Comparison of ENCODE assay signal across 8 cellular contexts in genomic region chr15:83065431-83065830, GRCh38. TPM values are rescaled to one million over a fixed set of nuclear protein-coding genes. Genes with fewer than 3 reads are reported as not detected.
DNase-seq lines count a peak whose midpoint lies in the region; ATAC-seq, FAIRE-seq and TF ChIP-seq lines count a peak whose summit lies in the region.

No MANE protein-coding gene starts in this region.

- no peak for DNase-seq in stimulated activated naive CD8-positive, alpha-beta T cell treated with anti-CD3 and anti-CD28 coated beads, Interleukin-15, Interleukin-2, amounts not matched to agents 100 U/mL and 50 U/mL, for 24 hours
- DNase-seq in K562 (ENCODE audit: extremely low read depth in 1 of 4, low spot score in 3 of 4) (no peak), aorta (no peak), AML-193 (lab: John Stamatoyannopoulos, UW) (no peak), DMS 273 treated with DMSO at 0.1 percent for 48 hours (lab: John Stamatoyannopoulos, UW) (no peak)

- TF ChIP-seq RAD21 in K562 (CRISPR knock-in tag; conservative IDR thresholded peaks at IDR 0.05 in 1 of 2, IDR thresholded peaks at IDR 0.05 in 1 of 2) = no peak

- no peak overlapping the region for H2AFZ ChIP-seq in K562 (ENCODE audit: low read depth, low read length)

- no peaks in the 10 kb centered on the region for H3K9me1 ChIP-seq in K562 (ENCODE audit: control insufficient read depth, insufficient read depth, low read length)

- H3K27me3 ChIP-seq in K562 (ENCODE audit: control insufficient read depth in 2 of 2, insufficient read depth in 2 of 2, low read length in 2 of 2) = no peaks in the 10 kb centered on the region
- H3K27me3 ChIP-seq in aorta (ENCODE audit: control insufficient read depth in 1 of 2, insufficient read depth in 2 of 2, low read length in 1 of 2) = no peaks in the 10 kb centered on the region

- H3K4me3 ChIP-seq in K562 (peak overlapping the region; percentile 90), mesodermal cell (ENCODE audit: extremely low read depth, insufficient read depth, low read length, poor library complexity, severe bottlenecking) (peak overlapping the region; percentile 94), aorta (ENCODE audit: low read length in 2 of 2) (peak overlapping the region; percentile 80 to 96)

- no peak for TF ChIP-seq POLR2A in K562 (conservative IDR thresholded peaks at IDR 0.05)

- peaks cover 21% of the 10 kb centered on the region for H3K4me1 Mint-ChIP-seq in stimulated activated naive CD8-positive, alpha-beta T cell treated with anti-CD3 and anti-CD28 coated beads, Interleukin-15, Interleukin-2, amounts not matched to agents 100 ng/mL and 50 ng/mL, for 24 hours (ENCODE audit: low read depth)

- no peak for FAIRE-seq in K562 (lab: Jason Lieb, UNC)

- H3K9ac ChIP-seq in K562 (ENCODE audit: insufficient read depth in 1 of 2, low read depth in 2 of 2, low read length in 2 of 2) = peak overlapping the region; percentile 93 to 99; a peak in 3 of 4 replicates

- H3K27ac ChIP-seq in K562 (ENCODE audit: extremely low read depth, low read depth, low read length) (peak overlapping the region; percentile 92), mesodermal cell (ENCODE audit: low read depth, low read length, severe bottlenecking) (no peak overlapping the region), aorta (ENCODE audit: low read depth in 1 of 2, low read length in 2 of 2) (no peak overlapping the region)

- peak overlapping the region; percentile 90 for H3K27ac Mint-ChIP-seq in stimulated activated naive CD8-positive, alpha-beta T cell treated with anti-CD3 and anti-CD28 coated beads, Interleukin-15, Interleukin-2, amounts not matched to agents 100 ng/mL and 50 ng/mL, for 24 hours

- peaks cover 66% of the 10 kb centered on the region for H3K79me2 ChIP-seq in K562 (ENCODE audit: control insufficient read depth, insufficient read depth, low read length)

- WGBS in K562 (ENCODE audit: insufficient coverage, low coverage, missing lambda C conversion rate) = 0% methylated on average over 3 of the region's 3 CpGs
- WGBS in mesodermal cell (ENCODE audit: insufficient coverage in 2 of 2), 2 experiments = no CpG with 5 or more reads among the region's 3 CpGs
- 31 to 35% methylated on average over 3 of the region's 3 CpGs for WGBS in aorta, 2 donors

- peaks cover 45% of the 10 kb centered on the region for H3K36me3 ChIP-seq in K562 (ENCODE audit: control insufficient read depth, insufficient read depth, low read length)
- H3K36me3 ChIP-seq in mesodermal cell (ENCODE audit: control insufficient read depth, insufficient read depth, low read length) = peaks cover 29% of the 10 kb centered on the region
- H3K36me3 ChIP-seq in aorta (ENCODE audit: control insufficient read depth in 1 of 2, insufficient read depth in 2 of 2, low read length in 1 of 2) = peaks cover 0 to 3% of the 10 kb centered on the region in 2 donors

- intact Hi-C loops in K562 (cut with micrococcal nuclease) (loop anchor here (2.0 to 5.0 kb wide), 2 partner anchors 27 to 142 kb away; partner anchors contain the start of gene HDGFL3), aorta (cut with DNase I) (loop anchor here (5.0 to 10.0 kb wide), 3 partner anchors 53 to 531 kb away; partner anchors contain the start of genes C15orf40 (in 1 of the 2) and HDGFL3 (in 1 of the 2))

- peaks cover 5% of the 10 kb centered on the region for H3K36me3 Mint-ChIP-seq in stimulated activated naive CD8-positive, alpha-beta T cell treated with anti-CD3 and anti-CD28 coated beads, Interleukin-15, Interleukin-2, amounts not matched to agents 100 ng/mL and 50 ng/mL, for 24 hours (ENCODE audit: low read depth)

- H3K9me3 ChIP-seq in K562 (replicated peaks; ENCODE audit: control insufficient read depth, insufficient read depth, low read depth, low read length) (peaks cover 7% of the 10 kb centered on the region; the same call in 1 of the 2 replicates), mesodermal cell (ENCODE audit: control insufficient read depth, low read length) (no peaks in the 10 kb centered on the region), aorta (ENCODE audit: control insufficient read depth, low read length) (no peaks in the 10 kb centered on the region)

- TF ChIP-seq CTCF in K562 (IDR thresholded peaks at IDR 0.05 in 2 of 3, conservative IDR thresholded peaks at IDR 0.05 in 1 of 3; ENCODE audit: insufficient read depth in 2 of 3, low read depth in 1 of 3, low read length in 3 of 3) = no peak

- H3K4me1 ChIP-seq in K562 (replicated peaks in 1 of 2; ENCODE audit: control insufficient read depth in 2 of 2, insufficient read depth in 2 of 2, low read length in 2 of 2) (peaks cover 9 to 35% of the 10 kb centered on the region in 2 experiments), mesodermal cell (ENCODE audit: control insufficient read depth, insufficient read depth, low read length, poor library complexity, severe bottlenecking) (peaks cover 16% of the 10 kb centered on the region), aorta (ENCODE audit: control insufficient read depth in 1 of 2, insufficient read depth in 2 of 2, low read length in 2 of 2) (peaks cover 5% of the 10 kb centered on the region in 2 donors)

- in situ Hi-C loops in K562 (cut with MboI) = no loop called here

- H3K4me2 ChIP-seq in K562 (ENCODE audit: insufficient read depth, low read length) = peak overlapping the region; percentile 91

- no peaks in the 10 kb centered on the region for H3K27me3 Mint-ChIP-seq in stimulated activated naive CD8-positive, alpha-beta T cell treated with anti-CD3 and anti-CD28 coated beads, Interleukin-15, Interleukin-2, amounts not matched to agents 100 ng/mL and 50 ng/mL, for 24 hours

- no peak overlapping the region for H3K4me3 Mint-ChIP-seq in stimulated activated naive CD8-positive, alpha-beta T cell treated with anti-CD3 and anti-CD28 coated beads, Interleukin-15, Interleukin-2, amounts not matched to agents 100 ng/mL and 50 ng/mL, for 24 hours

- peaks cover 5% of the 10 kb centered on the region for H3K9me3 Mint-ChIP-seq in stimulated activated naive CD8-positive, alpha-beta T cell treated with anti-CD3 and anti-CD28 coated beads, Interleukin-15, Interleukin-2, amounts not matched to agents 100 ng/mL and 50 ng/mL, for 24 hours

- no peak for TF ChIP-seq EP300 in K562 (IDR thresholded peaks at IDR 0.05; ENCODE audit: low read length)

- ATAC-seq in stimulated activated naive CD8-positive, alpha-beta T cell treated with anti-CD3 and anti-CD28 coated beads, Interleukin-15, Interleukin-2, amounts not matched to agents 100 U/mL and 50 U/mL, for 24 hours = no peak
- ATAC-seq in K562 (no peak), aorta (ENCODE audit: low FRiP score) (no peak), HG03432 (IDR thresholded peaks at IDR 0.05; ENCODE audit: unreplicated experiment) (no peak)

- CTCF ChIA-PET in K562 (lab: Yijun Ruan, JAX; ENCODE audit: low intra/inter-chr PET ratio) = no interaction called here

- POLR2A ChIA-PET in K562 (lab: Yijun Ruan, JAX) = interaction anchor here (1.5 kb wide), 1 partner anchor 11 kb away, joined by 5 read pairs; no protein-coding TSS in a partner anchor

- H4K20me1 ChIP-seq in K562 (replicated peaks; ENCODE audit: control insufficient read depth, insufficient read depth, low read length) = peaks cover 35% of the 10 kb centered on the region

- TSS peak; percentile 40 for BruUV-seq in K562 (replicated peaks; lab: Mats Ljungman, UMichigan)

RNA-seq across cellular contexts. Expression of gene BTBD1, which starts 1.6 kb away (rescaled TPM):
- total RNA-seq in K562 (2011; cell fraction: chromatin; rRNA removed; ENCODE audit: low replicate concordance) = 36.3 and 67.9 TPM in 2 replicates
- total RNA-seq in K562 (2011; cell fraction: nucleolus; rRNA removed) = 28.7 and 30.3 TPM in 2 replicates
- total RNA-seq in K562 (2011; cell fraction: nucleoplasm; rRNA removed) = 50.4 and 78.1 TPM in 2 replicates
- total RNA-seq in K562 (2014; rRNA removed) (89.1 and 90.4 TPM in 2 replicates), K562 (2014; rRNA removed; fragmentation: Illumina TruSeq; extraction: Trizol) (97.6 and 107 TPM in 2 replicates), K562 (2015; rRNA removed; fragmentation: Illumina TruSeq; extraction: Trizol) (87.4 and 93.4 TPM in 2 replicates), K562 (2021) (75.8 and 77.3 TPM in 2 replicates), aorta (10 to 100 TPM; 38.3 to 47.8 TPM)
- polyA plus RNA-seq in K562 (2011; rRNA removed) (91.7 and 106 TPM in 2 replicates), K562 (2014; fragmentation: Illumina TruSeq; extraction: Trizol) (89.5 and 94.1 TPM in 2 replicates), K562 (2014; fragmentation: Nextera tagmentation; extraction: Ambion mirVana) (10 to 100 TPM; 19.4 to 27.2 TPM), K562 (2014; rRNA removed) (73.6 and 74.9 TPM in 2 replicates), aorta (10 to 100 TPM; 21.0 to 32.1 TPM)
- polyA plus RNA-seq in K562 (2011; cell fraction: cytosol; rRNA removed) = 42.8 and 47.8 TPM in 2 replicates
- polyA plus RNA-seq in K562 (2011; cell fraction: nucleus; rRNA removed) = 32.2 and 50.2 TPM in 2 replicates
- 58.8 and 59.6 TPM in 2 replicates for polyA plus RNA-seq in K562 (2012)
- 134 and 142 TPM in 2 replicates for polyA minus RNA-seq in K562 (2011; rRNA and poly(A)+ RNA removed)
- polyA minus RNA-seq in K562 (2011; cell fraction: cytosol; rRNA and poly(A)+ RNA removed) = 66.7 and 84.5 TPM in 2 replicates
- 32.2 and 51.5 TPM in 2 replicates for polyA minus RNA-seq in K562 (2011; cell fraction: nucleus; rRNA and poly(A)+ RNA removed)
- 55.3 TPM for polyA plus RNA-seq in mesodermal cell (2013, experiment 1 of 2)
- 55.4 TPM for polyA plus RNA-seq in mesodermal cell (2013, experiment 2 of 2)

RNA-seq across cellular contexts. Expression of gene TM6SF1, which starts 42.0 kb away (rescaled TPM):
- 3.2 and 5.4 TPM in 2 replicates for total RNA-seq in K562 (2011; cell fraction: chromatin; rRNA removed; ENCODE audit: low replicate concordance)
- total RNA-seq in K562 (2011; cell fraction: nucleolus; rRNA removed) = 2.3 and 3.0 TPM in 2 replicates
- total RNA-seq in K562 (2011; cell fraction: nucleoplasm; rRNA removed) = 1.7 and 2.9 TPM in 2 replicates
- total RNA-seq in K562 (2014; rRNA removed) (1.8 and 3.3 TPM in 2 replicates), K562 (2014; rRNA removed; fragmentation: Illumina TruSeq; extraction: Trizol) (4.4 and 4.6 TPM in 2 replicates), K562 (2015; rRNA removed; fragmentation: Illumina TruSeq; extraction: Trizol) (1.1 and 1.3 TPM in 2 replicates), K562 (2021) (2.7 and 4.1 TPM in 2 replicates), aorta (10 to 100 TPM in 1 of 2 donors, 1 to 10 TPM in 1; 7.9 to 11.3 TPM)
- polyA plus RNA-seq in K562 (2011; rRNA removed) (1.0 and 6.1 TPM in 2 replicates), K562 (2014; fragmentation: Illumina TruSeq; extraction: Trizol) (3.5 and 4.4 TPM in 2 replicates), K562 (2014; fragmentation: Nextera tagmentation; extraction: Ambion mirVana) (1 to 10 TPM; 5.2 to 5.6 TPM), K562 (2014; rRNA removed) (2.9 and 4.5 TPM in 2 replicates), aorta (10 to 100 TPM in 1 of 2 donors, 1 to 10 TPM in 1; 2.2 to 13.0 TPM)
- 0.34 and 2.9 TPM in 2 replicates for polyA plus RNA-seq in K562 (2011; cell fraction: cytosol; rRNA removed)
- polyA plus RNA-seq in K562 (2011; cell fraction: nucleus; rRNA removed) = 1.5 and 9.2 TPM in 2 replicates
- polyA plus RNA-seq in K562 (2012) = 2.7 and 34.9 TPM in 2 replicates
- polyA minus RNA-seq in K562 (2011; rRNA and poly(A)+ RNA removed) = 0.35 and 2.2 TPM in 2 replicates
- 1.0 TPM in 1 of 2 replicates, not detected in the other for polyA minus RNA-seq in K562 (2011; cell fraction: cytosol; rRNA and poly(A)+ RNA removed)
- 0.54 and 4.1 TPM in 2 replicates for polyA minus RNA-seq in K562 (2011; cell fraction: nucleus; rRNA and poly(A)+ RNA removed)
- polyA plus RNA-seq in mesodermal cell (2013, experiment 1 of 2) = 4.1 TPM
- 3.0 TPM for polyA plus RNA-seq in mesodermal cell (2013, experiment 2 of 2)

RNA-seq across cellular contexts. Expression of gene C15orf40, which starts 54.0 kb away (rescaled TPM):
- total RNA-seq in K562 (2011; cell fraction: chromatin; rRNA removed; ENCODE audit: low replicate concordance) = 46.2 and 54.6 TPM in 2 replicates
- 35.3 and 48.2 TPM in 2 replicates for total RNA-seq in K562 (2011; cell fraction: nucleolus; rRNA removed)
- total RNA-seq in K562 (2011; cell fraction: nucleoplasm; rRNA removed) = 49.2 and 71.3 TPM in 2 replicates
- total RNA-seq in K562 (2014; rRNA removed) (15.9 and 18.4 TPM in 2 replicates), K562 (2014; rRNA removed; fragmentation: Illumina TruSeq; extraction: Trizol) (30.3 and 33.7 TPM in 2 replicates), K562 (2015; rRNA removed; fragmentation: Illumina TruSeq; extraction: Trizol) (13.6 and 22.1 TPM in 2 replicates), K562 (2021) (22.9 and 27.0 TPM in 2 replicates), aorta (10 to 100 TPM; 15.0 to 15.3 TPM)
- polyA plus RNA-seq in K562 (2011; rRNA removed) (21.4 and 27.0 TPM in 2 replicates), K562 (2014; fragmentation: Illumina TruSeq; extraction: Trizol) (23.2 and 33.9 TPM in 2 replicates), K562 (2014; fragmentation: Nextera tagmentation; extraction: Ambion mirVana) (10 to 100 TPM; 49.9 to 52.0 TPM), K562 (2014; rRNA removed) (21.8 and 29.6 TPM in 2 replicates), aorta (10 to 100 TPM; 16.5 to 27.9 TPM)
- 13.7 and 19.6 TPM in 2 replicates for polyA plus RNA-seq in K562 (2011; cell fraction: cytosol; rRNA removed)
- polyA plus RNA-seq in K562 (2011; cell fraction: nucleus; rRNA removed) = 18.6 and 24.1 TPM in 2 replicates
- polyA plus RNA-seq in K562 (2012) = 28.6 and 37.1 TPM in 2 replicates
- polyA minus RNA-seq in K562 (2011; rRNA and poly(A)+ RNA removed) = 13.9 and 15.5 TPM in 2 replicates
- 4.8 and 6.3 TPM in 2 replicates for polyA minus RNA-seq in K562 (2011; cell fraction: cytosol; rRNA and poly(A)+ RNA removed)
- 25.8 and 31.9 TPM in 2 replicates for polyA minus RNA-seq in K562 (2011; cell fraction: nucleus; rRNA and poly(A)+ RNA removed)
- polyA plus RNA-seq in mesodermal cell (2013, experiment 1 of 2) = 20.8 TPM
- 18.4 TPM for polyA plus RNA-seq in mesodermal cell (2013, experiment 2 of 2)
